In genomic region chr19:14473915-14474578, GRCh38 we compare ENCODE assay signal across 1 cellular context.
TF ChIP-seq lines count a peak whose summit lies in the region.

No MANE protein-coding gene starts in this region.

TF ChIP-seq in GM12878, 131 proteins besides CTCF, POLR2A, EP300 and RAD21:
- TF ChIP-seq USF1 (IDR thresholded peaks at IDR 0.05; ENCODE audit: borderline replicate concordance, extremely low read length, insufficient read depth, low read depth, low read length), result peak; percentile 23
- no peak for TF ChIP-seq RBBP5 (conservative IDR thresholded peaks at IDR 0.05)
